Comparison of ENCODE assay signal across 8 cellular contexts in genomic region chr1:40449684-40450490, GRCh38.
DNase-seq lines count a peak whose midpoint lies in the region; ATAC-seq lines count a peak whose summit lies in the region.

TSS of gene ZFP69B (plus strand) at chr1:40450476. CDS start at chr1:40450962, 486 bp downstream.

- ATAC-seq in GM18498 (IDR thresholded peaks at IDR 0.05; ENCODE audit: unreplicated experiment), result peak; percentile 93
- peak; percentile 86 for ATAC-seq in HG02970 (IDR thresholded peaks at IDR 0.05; ENCODE audit: low FRiP score, unreplicated experiment)

- peak; percentile 89 to 92 for DNase-seq in NCI-H1930 (lab: John Stamatoyannopoulos, UW)
- DNase-seq in T-helper 9 cell, result peak; percentile 80
- peak; percentile 98 for DNase-seq in astrocyte of the hippocampus (ENCODE audit: low read depth, low spot score)
- DNase-seq in hippocampal formation (lab: John Stamatoyannopoulos, UW), result peak; percentile 82 to 87
- DNase-seq in retina, result peak; percentile 98
- DNase-seq in cerebellar nuclear complex (lab: John Stamatoyannopoulos, UW), result no peak

Comparison
In these comparisons a context has a peak if more than half of its experiments do, and no peak if none do; other contexts are left out.
1. DNase-seq: peak in NCI-H1930 (2 of 2), T-helper 9 cell (single experiment), astrocyte of the hippocampus (single experiment), hippocampal formation (2 of 2) and retina (single experiment); none in cerebellar nuclear complex (0 of 2).